26 cellular contexts compared by ENCODE assay signal in genomic region chr3:33424606-33425453, GRCh38. TPM values are rescaled to one million over a fixed set of nuclear protein-coding genes. Genes with fewer than 3 reads are reported as not detected.
A peak's percentile ranks its signal among the peaks of the same experiment; 100 is the strongest.
DNase-seq lines count a peak whose midpoint lies in the region; ATAC-seq, FAIRE-seq and TF ChIP-seq lines count a peak whose summit lies in the region.
"Had no signal": no experiment of that assay in that cellular context is flagged by ENCODE, and none has a peak within 500 bp of the region (broad histone marks: within the 10 kb centered on the region; RNA-seq: fewer than 3 reads in every experiment).

No MANE protein-coding gene starts in this region.

- intact Hi-C loops in heart left ventricle (cut with DNase I) (no loop called here), psoas muscle (cut with DNase I) (no loop called here)

- TF ChIP-seq POLR2A in heart left ventricle (IDR thresholded peaks at IDR 0.05): no peak

- peaks cover 29% of the 10 kb centered on the region for H3K4me1 Mint-ChIP-seq in activated CD4-positive, alpha-beta T cell treated with anti-CD3 and anti-CD28 coated beads, Interleukin-2, amount 10 ng/mL, durations not matched to agents 7 days and 5 days
- peaks cover 52% of the 10 kb centered on the region for H3K4me1 Mint-ChIP-seq in HFFc6 (ENCODE audit: low read depth)

- peak; percentile 69 to 81 (median 76) for ATAC-seq in heart left ventricle
- peak; percentile 66 to 91 (median 80) for ATAC-seq in psoas muscle
- no peak for ATAC-seq in HG03432 (IDR thresholded peaks at IDR 0.05; ENCODE audit: unreplicated experiment)
- ATAC-seq: activated CD8-positive, alpha-beta memory T cell treated with anti-CD3 and anti-CD28 coated beads, Interleukin-2, amount 10 ng/mL, durations not matched to agents 7 days and 5 days; activated T-helper 17 cell treated with anti-CD3 and anti-CD28 coated beads, Interleukin-2, amount 50 U/mL, for 72 hours; naive thymus-derived CD4-positive, alpha-beta T cell had no signal

- CTCF ChIA-PET in activated CD4-positive, alpha-beta T cell treated with anti-CD3 and anti-CD28 coated beads, Interleukin-2, amount 10 ng/mL, durations not matched to agents 7 days and 5 days (lab: Charles Lee): no interaction called here

- no peak for DNase-seq in activated CD4-positive, alpha-beta T cell treated with anti-CD3 and anti-CD28 coated beads, Interleukin-2, amount 10 ng/mL, durations not matched to agents 7 days and 5 days
- no peak for DNase-seq in activated CD4-positive, alpha-beta T cell treated with anti-CD3 and anti-CD28 coated beads, Interleukin-2, amount 50 U/mL, for 4 hours
- DNase-seq in HFFc6 (no peak), heart left ventricle (peak in 3 of 5 donors; percentile 26 to 45 (median 31)), psoas muscle (peak in 1 of 2 donors; percentile 55), small intestine (no peak), substantia nigra (lab: John Stamatoyannopoulos, UW) (no peak)
- DNase-seq: activated CD4-positive, alpha-beta T cell treated with anti-CD3 and anti-CD28 coated beads for 4 hours; activated CD8-positive, alpha-beta memory T cell treated with anti-CD3 and anti-CD28 coated beads, Interleukin-2, amount 10 ng/mL, durations not matched to agents 7 days and 5 days; aorta; DMS53; GF-D8; left cardiac atrium; naive thymus-derived CD4-positive, alpha-beta T cell; NCI-H1694; NCI-H2171; NCI-H524; retina; stimulated activated CD4-positive, alpha-beta T cell treated with anti-CD3 and anti-CD28 coated beads, Interleukin-15, amount 100 ng/mL, for 24 hours; T-helper 1 cell; upper lobe of left lung had no signal

- peaks cover 35% of the 10 kb centered on the region for H3K36me3 Mint-ChIP-seq in activated CD4-positive, alpha-beta T cell treated with anti-CD3 and anti-CD28 coated beads, Interleukin-2, amount 10 ng/mL, durations not matched to agents 7 days and 5 days (ENCODE audit: low read depth)
- H3K36me3 Mint-ChIP-seq in HFFc6 (ENCODE audit: low read depth): peaks cover 30% of the 10 kb centered on the region

- TF ChIP-seq CTCF in HFFc6 (IDR thresholded peaks at IDR 0.05): no peak
- TF ChIP-seq CTCF in heart left ventricle (IDR thresholded peaks at IDR 0.05): no peak
- TF ChIP-seq CTCF in psoas muscle (IDR thresholded peaks at IDR 0.05): no peak

- H3K27ac Mint-ChIP-seq in activated CD4-positive, alpha-beta T cell treated with anti-CD3 and anti-CD28 coated beads, Interleukin-2, amount 10 ng/mL, durations not matched to agents 7 days and 5 days: peak overlapping the region; percentile 54
- H3K27ac Mint-ChIP-seq in HFFc6: peak overlapping the region; percentile 59; the same call in 1 of the 2 replicates
- H3K27ac Mint-ChIP-seq: activated CD8-positive, alpha-beta memory T cell treated with anti-CD3 and anti-CD28 coated beads, Interleukin-2, amount 10 ng/mL, durations not matched to agents 7 days and 5 days; activated naive CD8-positive, alpha-beta T cell; activated T-helper 17 cell treated with anti-CD3 and anti-CD28 coated beads, Interleukin-2, amount 50 U/mL, for 72 hours had no signal

- H3K4me1 ChIP-seq in heart left ventricle (peaks cover 0 to 47% (median 29%) of the 10 kb centered on the region in 12 donors), psoas muscle (peaks cover 38% of the 10 kb centered on the region), small intestine (ENCODE audit: control insufficient read depth in 2 of 2, insufficient read depth in 1 of 2, low read depth in 1 of 2, low read length in 1 of 2) (peaks cover 2 to 6% of the 10 kb centered on the region in 2 donors)

- no peaks in the 10 kb centered on the region for H3K27me3 Mint-ChIP-seq in activated CD4-positive, alpha-beta T cell treated with anti-CD3 and anti-CD28 coated beads, Interleukin-2, amount 10 ng/mL, durations not matched to agents 7 days and 5 days
- no peaks in the 10 kb centered on the region for H3K27me3 Mint-ChIP-seq in HFFc6 (ENCODE audit: insufficient read depth)
- H3K27me3 Mint-ChIP-seq: activated CD8-positive, alpha-beta memory T cell treated with anti-CD3 and anti-CD28 coated beads, Interleukin-2, amount 10 ng/mL, durations not matched to agents 7 days and 5 days; activated naive CD8-positive, alpha-beta T cell; activated T-helper 17 cell treated with anti-CD3 and anti-CD28 coated beads, Interleukin-2, amount 50 U/mL, for 72 hours; naive thymus-derived CD4-positive, alpha-beta T cell had no signal

- H3K4me3 ChIP-seq in heart left ventricle: no peak overlapping the region
- H3K4me3 ChIP-seq in psoas muscle: peak overlapping the region; percentile 23
- H3K4me3 ChIP-seq in small intestine (ENCODE audit: low read depth in 1 of 2, low read length in 2 of 2): no peak overlapping the region
- H3K4me3 ChIP-seq: SJSA1, upper lobe of left lung had no signal

- H3K9me3 Mint-ChIP-seq in activated CD4-positive, alpha-beta T cell treated with anti-CD3 and anti-CD28 coated beads, Interleukin-2, amount 10 ng/mL, durations not matched to agents 7 days and 5 days: peaks cover 9% of the 10 kb centered on the region
- no peaks in the 10 kb centered on the region for H3K9me3 Mint-ChIP-seq in HFFc6
- H3K9me3 Mint-ChIP-seq: activated T-helper 17 cell treated with anti-CD3 and anti-CD28 coated beads, Interleukin-2, amount 50 U/mL, for 72 hours; naive thymus-derived CD4-positive, alpha-beta T cell had no signal

- H3K9me3 ChIP-seq in heart left ventricle: no peaks in the 10 kb centered on the region
- H3K9me3 ChIP-seq in psoas muscle: no peaks in the 10 kb centered on the region
- H3K9me3 ChIP-seq in small intestine (ENCODE audit: control insufficient read depth, low read depth): no peaks in the 10 kb centered on the region
- H3K9me3 ChIP-seq: SJSA1, upper lobe of left lung had no signal

- FAIRE-seq in small intestine (lab: Jason Lieb, UNC): no peak
- FAIRE-seq: RCC 7860 had no signal

- POLR2A ChIA-PET in activated CD4-positive, alpha-beta T cell treated with anti-CD3 and anti-CD28 coated beads, Interleukin-2, amount 10 ng/mL, durations not matched to agents 7 days and 5 days (lab: Charles Lee): no interaction called here

- H3K4me3 Mint-ChIP-seq in activated CD4-positive, alpha-beta T cell treated with anti-CD3 and anti-CD28 coated beads, Interleukin-2, amount 10 ng/mL, durations not matched to agents 7 days and 5 days: no peak overlapping the region
- no peak overlapping the region for H3K4me3 Mint-ChIP-seq in HFFc6
- H3K4me3 Mint-ChIP-seq: activated CD8-positive, alpha-beta memory T cell treated with anti-CD3 and anti-CD28 coated beads, Interleukin-2, amount 10 ng/mL, durations not matched to agents 7 days and 5 days; activated naive CD8-positive, alpha-beta T cell; activated T-helper 17 cell treated with anti-CD3 and anti-CD28 coated beads, Interleukin-2, amount 50 U/mL, for 72 hours; naive thymus-derived CD4-positive, alpha-beta T cell had no signal

- no peaks in the 10 kb centered on the region for H3K27me3 ChIP-seq in heart left ventricle
- no peaks in the 10 kb centered on the region for H3K27me3 ChIP-seq in psoas muscle (ENCODE audit: insufficient read depth in 3 of 3, low read length in 2 of 3)
- no peaks in the 10 kb centered on the region for H3K27me3 ChIP-seq in small intestine (ENCODE audit: control insufficient read depth in 2 of 2, insufficient read depth in 2 of 2, low read length in 2 of 2)
- H3K27me3 ChIP-seq: SJSA1, upper lobe of left lung had no signal

- H3K36me3 ChIP-seq in heart left ventricle (peaks cover 0 to 55% (median 37%) of the 10 kb centered on the region in 9 donors), psoas muscle (ENCODE audit: insufficient read depth in 1 of 2, low read depth in 1 of 2) (peaks cover 0 to 38% of the 10 kb centered on the region in 2 donors), small intestine (ENCODE audit: control insufficient read depth in 2 of 2, insufficient read depth in 2 of 2, low read length in 2 of 2) (peaks cover 0 to 3% of the 10 kb centered on the region in 2 donors)

- peak overlapping the region in 6 of 12 donors; percentile 13 to 43 (median 26) for H3K27ac ChIP-seq in heart left ventricle
- H3K27ac ChIP-seq in psoas muscle: peak overlapping the region; percentile 77
- H3K27ac ChIP-seq in small intestine (ENCODE audit: low read depth in 1 of 2, low read length in 1 of 2): no peak overlapping the region
- H3K27ac ChIP-seq in substantia nigra (ENCODE audit: low read depth, low read length, poor library complexity, severe bottlenecking): no peak overlapping the region
- H3K27ac ChIP-seq: SJSA1, upper lobe of left lung had no signal

- WGBS in heart left ventricle, 4 donors: 67 to 75% (median 69%) methylated on average over 10 of the region's 10 CpGs
- WGBS in psoas muscle, 3 donors: 33 to 56% (median 43%) methylated on average over 10 of the region's 10 CpGs
- 88 to 93% (median 90%) methylated on average over 10 of the region's 10 CpGs for WGBS in small intestine, 3 donors

RNA-seq across cellular contexts. Expression of gene UBP1, which starts 15.4 kb away (rescaled TPM):
- total RNA-seq in activated CD4-positive, alpha-beta T cell treated with anti-CD3 and anti-CD28 coated beads, Interleukin-2, amount 10 ng/mL, durations not matched to agents 7 days and 5 days: 10 to 100 TPM; 63.2 to 76.3 TPM
- total RNA-seq in HFFc6 (2021; fragmentation: NEBNext Ultra II Directional; extraction: Animal tissue kit (Norgen Biotek cat#: 25700)): 10 to 100 TPM; 62.0 to 69.0 (median 64.0) TPM
- total RNA-seq in heart left ventricle: 10 to 100 TPM; 33.0 to 53.5 (median 46.6) TPM
- polyA plus RNA-seq in heart left ventricle: 10 to 100 TPM; 11.8 to 41.3 TPM
- 10 to 100 TPM; 22.4 to 26.6 (median 24.7) TPM for total RNA-seq in psoas muscle
- 10 to 100 TPM; 12.6 to 44.1 (median 33.6) TPM for polyA plus RNA-seq in psoas muscle
- polyA plus RNA-seq in small intestine: 10 to 100 TPM; 20.0 to 37.1 (median 32.9) TPM

Comparison
In these comparisons a context has a peak if more than half of its experiments do, and no peak if none do; other contexts are left out.
1. DNase-seq: peak in heart left ventricle (3 of 5); none in activated CD4-positive, alpha-beta T cell treated with anti-CD3 and anti-CD28 coated beads, Interleukin-2, amount 10 ng/mL, durations not matched to agents 7 days and 5 days (single experiment), activated CD4-positive, alpha-beta T cell treated with anti-CD3 and anti-CD28 coated beads, Interleukin-2, amount 50 U/mL, for 4 hours (0 of 2), HFFc6 (single experiment), small intestine (single experiment) and substantia nigra (0 of 49).